Comparison of ENCODE assay signal across 26 cellular contexts in the genomic region with DNA sequence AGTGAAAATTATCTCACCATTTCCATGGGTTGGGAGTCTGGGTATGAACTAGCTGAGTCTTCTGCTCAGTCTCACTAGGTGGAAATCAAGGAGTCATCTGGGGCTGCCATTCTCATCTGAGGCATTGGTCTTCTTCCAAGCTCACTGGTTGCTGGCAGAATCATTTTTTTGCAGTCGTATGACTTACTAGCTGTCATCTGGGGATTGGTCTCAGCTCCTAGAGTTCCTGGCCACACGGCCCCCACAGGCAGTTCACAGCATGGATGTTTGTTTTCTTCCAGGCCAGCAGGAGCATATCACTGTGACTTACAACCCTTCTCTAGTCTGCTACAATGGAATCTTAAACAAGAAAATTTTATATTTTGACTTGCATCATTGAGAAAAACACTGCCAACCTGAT. TPM values are rescaled to one million over a fixed set of nuclear protein-coding genes. Genes with fewer than 3 reads are reported as not detected.
DNase-seq lines count a peak whose midpoint lies in the region; ATAC-seq and TF ChIP-seq lines count a peak whose summit lies in the region.
"Had no signal": no experiment of that assay in that cellular context is flagged by ENCODE, and none has a peak within 500 bp of the region (broad histone marks: within the 10 kb centered on the region; RNA-seq: fewer than 3 reads in every experiment).

No MANE protein-coding gene starts in this region.

- H3K4me3 ChIP-seq in HEK293 (ENCODE audit: low read depth, low read length) (no peak overlapping the region), fibroblast of mammary gland (ENCODE audit: control insufficient read depth, low read depth, low read length) (no peak overlapping the region)

- intact Hi-C loops in posterior cingulate gyrus (cut with DNase I): no loop called here

- DNase-seq in Daoy (ENCODE audit: low read depth): peak; percentile 31
- peak; percentile 43 for DNase-seq in RKO (ENCODE audit: low spot score)
- peak; percentile 2 for DNase-seq in fibroblast of mammary gland (ENCODE audit: low read depth)
- DNase-seq in activated effector memory CD4-positive, alpha-beta T cell treated with anti-CD3 and anti-CD28 coated beads, Interleukin-2, amount 50 U/mL, for 16 hours: no peak
- DNase-seq in posterior cingulate gyrus: no peak
- DNase-seq in activated CD4-positive, alpha-beta T cell treated with anti-CD3 and anti-CD28 coated beads, Interleukin-2, amount 10 ng/mL, durations not matched to agents 7 days and 5 days: no peak
- DNase-seq: Calu3, Kasumi-1, NCI-H2029 treated with DMSO at 0.1 percent for 48 hours, NCI-H2227 treated with DMSO at 0.1 percent for 48 hours, NCI-H526 treated with DMSO at 0.1 percent for 48 hours, SIG-M5, SK-N-SH, SW 1271 had no signal

- H3K36me3 ChIP-seq in HEK293 (ENCODE audit: control insufficient read depth in 2 of 2, insufficient read depth in 1 of 2, low read length in 2 of 2): no peaks in the 10 kb centered on the region

- no peaks in the 10 kb centered on the region for H3K4me1 Mint-ChIP-seq in activated CD4-positive, alpha-beta T cell treated with anti-CD3 and anti-CD28 coated beads, Interleukin-2, amount 10 ng/mL, durations not matched to agents 7 days and 5 days

- CTCF ChIA-PET in HEK293 (lab: Yijun Ruan, JAX): no interaction called here
- CTCF ChIA-PET in activated CD4-positive, alpha-beta T cell treated with anti-CD3 and anti-CD28 coated beads, Interleukin-2, amount 10 ng/mL, durations not matched to agents 7 days and 5 days (lab: Charles Lee): interaction anchor here (0.6 to 0.7 kb wide), 4 partner anchors 32 to 122 kb away, joined by 3 to 5 read pairs (median 4); no protein-coding TSS in a partner anchor

- H3K27ac ChIP-seq in HEK293 (ENCODE audit: extremely low read depth, low read depth, low read length): no peak overlapping the region
- H3K27ac ChIP-seq: HL-60 had no signal

- no peaks in the 10 kb centered on the region for H3K9me3 ChIP-seq in HEK293 (ENCODE audit: control insufficient read depth, insufficient read depth, low read depth, low read length)
- H3K9me3 ChIP-seq: SK-N-SH had no signal

- ATAC-seq in GM19467 (IDR thresholded peaks at IDR 0.05; ENCODE audit: unreplicated experiment): no peak
- ATAC-seq: HepG2, Panc1 had no signal

- H3K27me3 Mint-ChIP-seq in activated CD4-positive, alpha-beta T cell treated with anti-CD3 and anti-CD28 coated beads, Interleukin-2, amount 10 ng/mL, durations not matched to agents 7 days and 5 days: peaks cover 18% of the 10 kb centered on the region

- no peaks in the 10 kb centered on the region for H3K4me1 ChIP-seq in HEK293 (ENCODE audit: control insufficient read depth, insufficient read depth, low read length)

- H3K9me3 Mint-ChIP-seq in activated CD4-positive, alpha-beta T cell treated with anti-CD3 and anti-CD28 coated beads, Interleukin-2, amount 10 ng/mL, durations not matched to agents 7 days and 5 days: peaks cover 2% of the 10 kb centered on the region

- no peak overlapping the region for H3K4me3 Mint-ChIP-seq in activated CD4-positive, alpha-beta T cell treated with anti-CD3 and anti-CD28 coated beads, Interleukin-2, amount 10 ng/mL, durations not matched to agents 7 days and 5 days
- H3K4me3 Mint-ChIP-seq: T-helper 1 cell treated with Interleukin-12 subunit alpha and Interleukin-12 subunit beta and Interleukin-4 antibody, amounts not matched to agents 30 μg/mL and 1 μg/mL, for 36 hours had no signal

- H3K36me3 Mint-ChIP-seq in activated CD4-positive, alpha-beta T cell treated with anti-CD3 and anti-CD28 coated beads, Interleukin-2, amount 10 ng/mL, durations not matched to agents 7 days and 5 days (ENCODE audit: low read depth): no peaks in the 10 kb centered on the region

- TF ChIP-seq CTCF in HEK293 (tag by site-specific recombination; IDR thresholded peaks at IDR 0.05): no peak
- no peak for TF ChIP-seq CTCF in fibroblast of mammary gland (conservative IDR thresholded peaks at IDR 0.05; ENCODE audit: control insufficient read depth, insufficient read depth, low read depth, low read length)

- H3K27ac Mint-ChIP-seq in activated CD4-positive, alpha-beta T cell treated with anti-CD3 and anti-CD28 coated beads, Interleukin-2, amount 10 ng/mL, durations not matched to agents 7 days and 5 days: no peak overlapping the region
- H3K27ac Mint-ChIP-seq: T-helper 1 cell treated with Interleukin-12 subunit alpha and Interleukin-12 subunit beta and Interleukin-4 antibody, amounts not matched to agents 30 μg/mL and 1 μg/mL, for 36 hours had no signal

- POLR2A ChIA-PET in HEK293 (lab: Yijun Ruan, JAX): no interaction called here
- POLR2A ChIA-PET in activated CD4-positive, alpha-beta T cell treated with anti-CD3 and anti-CD28 coated beads, Interleukin-2, amount 10 ng/mL, durations not matched to agents 7 days and 5 days (lab: Charles Lee): no interaction called here

TF ChIP-seq in HEK293, 187 proteins besides CTCF, POLR2A, EP300 and RAD21:
- TF ChIP-seq ZNF585B (tag by site-specific recombination; IDR thresholded peaks at IDR 0.05) (no peak), ZNF133 (tag by site-specific recombination; IDR thresholded peaks at IDR 0.05) (no peak), ZIC2 (tag by site-specific recombination; IDR thresholded peaks at IDR 0.05) (peak; percentile 53), ZNF10 (tag by site-specific recombination; IDR thresholded peaks at IDR 0.05) (no peak), ZNF155 (tag by site-specific recombination; IDR thresholded peaks at IDR 0.05) (no peak), ZNF501 (tag by site-specific recombination; IDR thresholded peaks at IDR 0.05) (no peak), ZNF239 (tag by site-specific recombination; IDR thresholded peaks at IDR 0.05) (no peak), ZNF670 (tag by site-specific recombination; IDR thresholded peaks at IDR 0.05; ENCODE audit: low read depth) (no peak), ZNF571 (tag by site-specific recombination; IDR thresholded peaks at IDR 0.05) (no peak), ZNF677 (tag by site-specific recombination; IDR thresholded peaks at IDR 0.05) (no peak), ZBTB17 (tag by site-specific recombination; IDR thresholded peaks at IDR 0.05) (peak; percentile 33; the same call in 1 of the 2 replicates), ZNF394 (tag by site-specific recombination; IDR thresholded peaks at IDR 0.05; ENCODE audit: borderline replicate concordance) (no peak)
- TF ChIP-seq, protein P1, sequence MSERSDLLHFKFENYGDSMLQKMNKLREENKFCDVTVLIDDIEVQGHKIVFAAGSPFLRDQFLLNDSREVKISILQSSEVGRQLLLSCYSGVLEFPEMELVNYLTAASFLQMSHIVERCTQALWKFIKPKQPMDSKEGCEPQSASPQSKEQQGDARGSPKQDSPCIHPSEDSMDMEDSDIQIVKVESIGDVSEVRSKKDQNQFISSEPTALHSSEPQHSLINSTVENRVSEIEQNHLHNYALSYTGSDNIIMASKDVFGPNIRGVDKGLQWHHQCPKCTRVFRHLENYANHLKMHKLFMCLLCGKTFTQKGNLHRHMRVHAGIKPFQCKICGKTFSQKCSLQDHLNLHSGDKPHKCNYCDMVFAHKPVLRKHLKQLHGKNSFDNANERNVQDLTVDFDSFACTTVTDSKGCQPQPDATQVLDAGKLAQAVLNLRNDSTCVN (tag by site-specific recombination; optimal IDR thresholded peaks at IDR 0.05): no peak
- TF ChIP-seq, protein P2, sequence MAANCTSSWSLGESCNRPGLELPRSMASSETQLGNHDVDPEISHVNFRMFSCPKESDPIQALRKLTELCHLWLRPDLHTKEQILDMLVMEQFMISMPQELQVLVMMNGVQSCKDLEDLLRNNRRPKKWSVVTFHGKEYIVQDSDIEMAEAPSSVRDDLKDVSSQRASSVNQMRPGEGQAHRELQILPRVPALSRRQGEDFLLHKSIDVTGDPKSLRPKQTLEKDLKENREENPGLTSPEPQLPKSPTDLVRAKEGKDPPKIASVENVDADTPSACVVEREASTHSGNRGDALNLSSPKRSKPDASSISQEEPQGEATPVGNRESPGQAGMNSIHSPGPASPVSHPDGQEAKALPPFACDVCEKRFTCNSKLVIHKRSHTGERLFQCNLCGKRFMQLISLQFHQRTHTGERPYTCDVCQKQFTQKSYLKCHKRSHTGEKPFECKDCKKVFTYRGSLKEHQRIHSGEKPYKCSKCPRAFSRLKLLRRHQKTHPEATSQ (tag by site-specific recombination; IDR thresholded peaks at IDR 0.05): no peak
TF ChIP-seq in HEK293: peak in this region for 2.

RNA-seq across cellular contexts. Expression of a gene that starts 18.6 kb away (rescaled TPM):
- not detected in 2 replicates for total RNA-seq in Daoy (2014; rRNA removed; shearing (Covaris generic))
- not detected for total RNA-seq in activated CD4-positive, alpha-beta T cell treated with anti-CD3 and anti-CD28 coated beads, Interleukin-2, amount 10 ng/mL, durations not matched to agents 7 days and 5 days
- total RNA-seq: A172, Calu3, G401, HepG2, HT-29, MCF 10A, NCI-H460, OCI-LY7 had no signal

RNA-seq across cellular contexts. Expression of a gene that starts 38.2 kb away (rescaled TPM):
- 0.40 and 0.51 TPM in 2 replicates for total RNA-seq in Daoy (2014; rRNA removed; shearing (Covaris generic))
- total RNA-seq in activated CD4-positive, alpha-beta T cell treated with anti-CD3 and anti-CD28 coated beads, Interleukin-2, amount 10 ng/mL, durations not matched to agents 7 days and 5 days: under 1 TPM; 0.17 to 0.22 TPM
- total RNA-seq: A172, HepG2, HT-29, MCF 10A, OCI-LY7 had no signal

Comparison
In these comparisons a context has a peak if more than half of its experiments do, and no peak if none do; other contexts are left out.
1. DNase-seq: peak in Daoy (single experiment), RKO (single experiment) and fibroblast of mammary gland (single experiment); none in activated effector memory CD4-positive, alpha-beta T cell treated with anti-CD3 and anti-CD28 coated beads, Interleukin-2, amount 50 U/mL, for 16 hours (single experiment), posterior cingulate gyrus (0 of 10) and activated CD4-positive, alpha-beta T cell treated with anti-CD3 and anti-CD28 coated beads, Interleukin-2, amount 10 ng/mL, durations not matched to agents 7 days and 5 days (single experiment).